Comparison of ENCODE assay signal across 1 cellular context in genomic region chr17:36185416-36185815, GRCh38.
A peak's percentile ranks its signal among the peaks of the same experiment; 100 is the strongest.
TF ChIP-seq lines count a peak whose summit lies in the region.

No MANE protein-coding gene starts in this region.

TF ChIP-seq in GM12878, 131 proteins besides CTCF, POLR2A, EP300 and RAD21:
- no peak for TF ChIP-seq NRF1 (conservative IDR thresholded peaks at IDR 0.05; ENCODE audit: low read depth, low read length)
- no peak for TF ChIP-seq HCFC1 (IDR thresholded peaks at IDR 0.05; ENCODE audit: low read length)
- no peak for TF ChIP-seq MTA3 (IDR thresholded peaks at IDR 0.05; ENCODE audit: borderline replicate concordance, low read length)
- TF ChIP-seq, protein P1, sequence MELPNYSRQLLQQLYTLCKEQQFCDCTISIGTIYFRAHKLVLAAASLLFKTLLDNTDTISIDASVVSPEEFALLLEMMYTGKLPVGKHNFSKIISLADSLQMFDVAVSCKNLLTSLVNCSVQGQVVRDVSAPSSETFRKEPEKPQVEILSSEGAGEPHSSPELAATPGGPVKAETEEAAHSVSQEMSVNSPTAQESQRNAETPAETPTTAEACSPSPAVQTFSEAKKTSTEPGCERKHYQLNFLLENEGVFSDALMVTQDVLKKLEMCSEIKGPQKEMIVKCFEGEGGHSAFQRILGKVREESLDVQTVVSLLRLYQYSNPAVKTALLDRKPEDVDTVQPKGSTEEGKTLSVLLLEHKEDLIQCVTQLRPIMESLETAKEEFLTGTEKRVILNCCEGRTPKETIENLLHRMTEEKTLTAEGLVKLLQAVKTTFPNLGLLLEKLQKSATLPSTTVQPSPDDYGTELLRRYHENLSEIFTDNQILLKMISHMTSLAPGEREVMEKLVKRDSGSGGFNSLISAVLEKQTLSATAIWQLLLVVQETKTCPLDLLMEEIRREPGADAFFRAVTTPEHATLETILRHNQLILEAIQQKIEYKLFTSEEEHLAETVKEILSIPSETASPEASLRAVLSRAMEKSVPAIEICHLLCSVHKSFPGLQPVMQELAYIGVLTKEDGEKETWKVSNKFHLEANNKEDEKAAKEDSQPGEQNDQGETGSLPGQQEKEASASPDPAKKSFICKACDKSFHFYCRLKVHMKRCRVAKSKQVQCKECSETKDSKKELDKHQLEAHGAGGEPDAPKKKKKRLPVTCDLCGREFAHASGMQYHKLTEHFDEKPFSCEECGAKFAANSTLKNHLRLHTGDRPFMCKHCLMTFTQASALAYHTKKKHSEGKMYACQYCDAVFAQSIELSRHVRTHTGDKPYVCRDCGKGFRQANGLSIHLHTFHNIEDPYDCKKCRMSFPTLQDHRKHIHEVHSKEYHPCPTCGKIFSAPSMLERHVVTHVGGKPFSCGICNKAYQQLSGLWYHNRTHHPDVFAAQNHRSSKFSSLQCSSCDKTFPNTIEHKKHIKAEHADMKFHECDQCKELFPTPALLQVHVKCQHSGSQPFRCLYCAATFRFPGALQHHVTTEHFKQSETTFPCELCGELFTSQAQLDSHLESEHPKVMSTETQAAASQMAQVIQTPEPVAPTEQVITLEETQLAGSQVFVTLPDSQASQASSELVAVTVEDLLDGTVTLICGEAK (IDR thresholded peaks at IDR 0.05; ENCODE audit: borderline replicate concordance), result peak; percentile 51; the same call in 1 of the 2 replicates
